In the genomic region with DNA sequence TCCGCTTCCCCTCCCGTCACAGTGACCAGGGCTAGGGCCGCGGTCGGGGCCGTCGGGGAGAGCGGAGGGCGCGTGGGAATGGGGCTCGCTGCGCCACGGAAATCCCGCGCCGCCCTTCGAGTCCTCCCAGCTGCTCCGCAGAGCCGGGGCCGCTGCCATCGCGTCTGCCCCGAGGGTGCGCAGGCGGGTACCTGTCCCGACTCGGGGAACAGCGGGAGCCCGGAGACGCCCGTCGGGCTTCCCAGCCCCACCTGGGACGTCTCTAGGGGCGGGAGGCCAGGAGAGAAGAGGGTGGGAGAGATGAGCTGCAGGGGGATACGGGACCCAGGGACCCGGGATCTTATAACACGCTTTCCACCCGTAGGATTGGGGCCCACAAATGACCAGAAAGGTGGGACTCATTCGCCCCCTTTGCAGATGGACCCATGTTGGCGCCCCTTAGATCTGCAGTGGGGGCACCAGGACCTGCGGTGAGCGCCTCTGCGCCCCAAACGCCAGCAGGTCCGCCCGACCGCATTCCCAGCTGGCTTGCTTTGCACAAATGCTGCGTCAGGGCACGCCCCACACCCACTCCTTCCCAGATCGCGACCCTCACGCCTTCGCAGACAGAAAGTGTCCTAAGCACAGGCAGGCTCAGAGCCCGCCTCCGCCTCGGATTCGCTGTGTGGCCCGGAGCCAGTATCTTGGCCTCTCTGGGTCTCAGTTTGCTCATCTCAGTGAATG, we compare ENCODE assay signal across 14 cellular contexts. TPM values are rescaled to one million over a fixed set of nuclear protein-coding genes. Genes with fewer than 3 reads are reported as not detected.
DNase-seq lines count a peak whose midpoint lies in the region; ATAC-seq lines count a peak whose summit lies in the region.
"Not testable (repeated sequence)": the region's sequence is repeated elsewhere in the genome, so short reads cannot be mapped to it uniquely, and the experiment has no call there.
"Had no signal": no experiment of that assay in that cellular context is flagged by ENCODE, and none has a peak within 500 bp of the region (broad histone marks: within the 10 kb centered on the region; RNA-seq: fewer than 3 reads in every experiment).

No MANE protein-coding gene starts in this region.

- not testable (repeated sequence) for H2BK12ac ChIP-seq in trophoblast cell (ENCODE audit: low read length)

- POLR2A ChIA-PET in activated naive CD8-positive, alpha-beta T cell treated with anti-CD3 and anti-CD28 coated beads, Interleukin-2, amount 10 ng/mL, durations not matched to agents 7 days and 5 days (lab: Charles Lee), result interaction anchor here (1.0 to 1.4 kb wide), 5 partner anchors 61 to 99 kb away, joined by 3 to 12 read pairs (median 7); a partner anchor contains a TSS

- not testable (repeated sequence) for H3K27me3 Mint-ChIP-seq in CD4-positive, CD25-positive, alpha-beta regulatory T cell; activated naive CD8-positive, alpha-beta T cell treated with anti-CD3 and anti-CD28 coated beads, Interleukin-2, amount 10 ng/mL, durations not matched to agents 7 days and 5 days

- H3K23ac ChIP-seq in trophoblast cell (ENCODE audit: low read length), result not testable (repeated sequence)

- H3K4me2 ChIP-seq in trophoblast cell (ENCODE audit: low read length), result not testable (repeated sequence)

- peaks cover 10% of the 10 kb centered on the region for H3K4me1 ChIP-seq in CD4-positive, CD25-positive, alpha-beta regulatory T cell (ENCODE audit: control insufficient read depth, insufficient read depth, low read length, poor library complexity, severe bottlenecking)
- H3K4me1 ChIP-seq in trophoblast cell (ENCODE audit: control insufficient read depth in 1 of 2, insufficient read depth in 2 of 2, low read length in 2 of 2); thymus (ENCODE audit: control insufficient read depth, insufficient read depth, low read length): not testable (repeated sequence)

- H3K4me3 Mint-ChIP-seq in CD4-positive, CD25-positive, alpha-beta regulatory T cell; activated naive CD8-positive, alpha-beta T cell treated with anti-CD3 and anti-CD28 coated beads, Interleukin-2, amount 10 ng/mL, durations not matched to agents 7 days and 5 days: not testable (repeated sequence)

- not testable (repeated sequence) for H3K4ac ChIP-seq in trophoblast cell (ENCODE audit: low read depth, low read length)

- not testable (repeated sequence) for H3K36me3 Mint-ChIP-seq in CD4-positive, CD25-positive, alpha-beta regulatory T cell; activated naive CD8-positive, alpha-beta T cell treated with anti-CD3 and anti-CD28 coated beads, Interleukin-2, amount 10 ng/mL, durations not matched to agents 7 days and 5 days

- not testable (repeated sequence) for H2AK5ac ChIP-seq in trophoblast cell (ENCODE audit: low read length)

- not testable (repeated sequence) for H3K27me3 ChIP-seq in CD4-positive, CD25-positive, alpha-beta regulatory T cell (ENCODE audit: control insufficient read depth, insufficient read depth, low read length); trophoblast cell (ENCODE audit: insufficient read depth, low read length); thymus (ENCODE audit: control insufficient read depth, insufficient read depth)

- not testable (repeated sequence) for DNase-seq in CD4-positive, CD25-positive, alpha-beta regulatory T cell; activated naive CD8-positive, alpha-beta T cell treated with anti-CD3 and anti-CD28 coated beads, Interleukin-2, amount 10 ng/mL, durations not matched to agents 7 days and 5 days; left lobe of liver (ENCODE audit: low spot score); trophoblast cell

- not testable (repeated sequence) for H3K4me1 Mint-ChIP-seq in CD4-positive, CD25-positive, alpha-beta regulatory T cell; activated naive CD8-positive, alpha-beta T cell treated with anti-CD3 and anti-CD28 coated beads, Interleukin-2, amount 10 ng/mL, durations not matched to agents 7 days and 5 days

- not testable (repeated sequence) for H3K79me2 ChIP-seq in trophoblast cell (ENCODE audit: control insufficient read depth, insufficient read depth, low read length, poor library complexity)

- H3K9ac ChIP-seq in trophoblast cell (ENCODE audit: low read length), result not testable (repeated sequence)

- H3K4me3 ChIP-seq in CD4-positive, CD25-positive, alpha-beta regulatory T cell (ENCODE audit: low read depth, low read length); trophoblast cell (ENCODE audit: low read depth, low read length): not testable (repeated sequence)
- peak overlapping the region; percentile 57 for H3K4me3 ChIP-seq in thymus (ENCODE audit: low read length)

- H3K36me3 ChIP-seq in CD4-positive, CD25-positive, alpha-beta regulatory T cell (ENCODE audit: control insufficient read depth, insufficient read depth, low read length); trophoblast cell (ENCODE audit: control insufficient read depth in 1 of 2, insufficient read depth in 2 of 2, low read length in 2 of 2); thymus (ENCODE audit: control insufficient read depth, insufficient read depth): not testable (repeated sequence)

- peak overlapping the region; percentile 3 for H2AFZ ChIP-seq in trophoblast cell (ENCODE audit: insufficient read depth, low read length, poor library complexity)

- H4K91ac ChIP-seq in trophoblast cell (ENCODE audit: low read depth, low read length), result peak overlapping the region; percentile 70

- H4K8ac ChIP-seq in trophoblast cell (ENCODE audit: low read depth, low read length), result not testable (repeated sequence)

- ATAC-seq in CD4-positive, CD25-positive, alpha-beta regulatory T cell (ENCODE audit: low read depth in 2 of 2), result not testable (repeated sequence)
- ATAC-seq in GM21737 (IDR thresholded peaks at IDR 0.05; ENCODE audit: unreplicated experiment), result peak; percentile 8
- ATAC-seq in HG03460 (IDR thresholded peaks at IDR 0.05; ENCODE audit: unreplicated experiment), result peak; percentile 23
- peak; percentile 15 for ATAC-seq in activated naive CD8-positive, alpha-beta T cell treated with anti-CD3 and anti-CD28 coated beads, Interleukin-2, amount 10 ng/mL, durations not matched to agents 7 days and 5 days (ENCODE audit: low read depth)
- ATAC-seq in esophagus mucosa, result peak; percentile 61
- ATAC-seq in left lobe of liver, result peak; percentile 8

- H2BK5ac ChIP-seq in trophoblast cell (ENCODE audit: low read depth, low read length, poor library complexity), result not testable (repeated sequence)

- not testable (repeated sequence) for H3K14ac ChIP-seq in trophoblast cell (ENCODE audit: low read length)

- not testable (repeated sequence) for H4K12ac ChIP-seq in trophoblast cell (ENCODE audit: low read depth, low read length)

- not testable (repeated sequence) for H2BK120ac ChIP-seq in trophoblast cell (ENCODE audit: insufficient read depth, low read length, poor library complexity)

- not testable (repeated sequence) for H3K9me3 Mint-ChIP-seq in CD4-positive, CD25-positive, alpha-beta regulatory T cell; activated naive CD8-positive, alpha-beta T cell treated with anti-CD3 and anti-CD28 coated beads, Interleukin-2, amount 10 ng/mL, durations not matched to agents 7 days and 5 days

- peak overlapping the region; percentile 75 for H3K27ac ChIP-seq in CD4-positive, CD25-positive, alpha-beta regulatory T cell (ENCODE audit: insufficient read depth, low read length, poor library complexity, severe bottlenecking)
- not testable (repeated sequence) for H3K27ac ChIP-seq in trophoblast cell (ENCODE audit: low read depth, low read length)
- peak overlapping the region; percentile 83 for H3K27ac ChIP-seq in thymus (ENCODE audit: low read depth)

- not testable (repeated sequence) for H3K9me3 ChIP-seq in CD4-positive, CD25-positive, alpha-beta regulatory T cell (ENCODE audit: control insufficient read depth in 2 of 2, low read length in 2 of 2); trophoblast cell (ENCODE audit: insufficient read depth, low read depth, low read length); thymus (ENCODE audit: control insufficient read depth)

- H3K79me1 ChIP-seq in trophoblast cell (ENCODE audit: low read length), result not testable (repeated sequence)

- WGBS in trophoblast cell (ENCODE audit: extremely low coverage, insufficient coverage, insufficient read length), result no CpG with 5 or more reads among the region's 58 CpGs
- 2% methylated on average over 23 of the region's 58 CpGs for WGBS in thymus

- H3K27ac Mint-ChIP-seq in CD4-positive, CD25-positive, alpha-beta regulatory T cell; activated naive CD8-positive, alpha-beta T cell treated with anti-CD3 and anti-CD28 coated beads, Interleukin-2, amount 10 ng/mL, durations not matched to agents 7 days and 5 days: not testable (repeated sequence)

- H3K18ac ChIP-seq in trophoblast cell (ENCODE audit: low read length), result not testable (repeated sequence)

RNA-seq across cellular contexts. Expression of a gene that starts 2.9 kb away (rescaled TPM):
- not detected for total RNA-seq in CD4-positive, CD25-positive, alpha-beta regulatory T cell
- not detected for polyA plus RNA-seq in CD4-positive, CD25-positive, alpha-beta regulatory T cell
- not detected for total RNA-seq in activated naive CD8-positive, alpha-beta T cell treated with anti-CD3 and anti-CD28 coated beads, Interleukin-2, amount 10 ng/mL, durations not matched to agents 7 days and 5 days
- total RNA-seq in esophagus mucosa (684 TPM), left lobe of liver (not detected)
- polyA plus RNA-seq in trophoblast cell (2013), result not detected in 2 replicates
- polyA plus RNA-seq in thymus, result 129 TPM
- total RNA-seq: Calu3; H4; lung microvascular endothelial cell; T-helper 2 cell treated with Interferon-gamma antibody and Interleukin-4, amounts not matched to agents 100 ng/mL and 5 ng/mL, for 36 hours; ureter had no signal

RNA-seq across cellular contexts. Expression of a gene that starts 18.6 kb away (rescaled TPM):
- total RNA-seq in CD4-positive, CD25-positive, alpha-beta regulatory T cell, result not detected
- polyA plus RNA-seq in CD4-positive, CD25-positive, alpha-beta regulatory T cell, result not detected
- total RNA-seq in activated naive CD8-positive, alpha-beta T cell treated with anti-CD3 and anti-CD28 coated beads, Interleukin-2, amount 10 ng/mL, durations not matched to agents 7 days and 5 days, result not detected
- total RNA-seq in esophagus mucosa (886 TPM), left lobe of liver (not detected)
- not detected in 2 replicates for polyA plus RNA-seq in trophoblast cell (2013)
- polyA plus RNA-seq in thymus, result 234 TPM
- total RNA-seq: H4; lung microvascular endothelial cell; occipital lobe; T-helper 2 cell treated with Interferon-gamma antibody and Interleukin-4, amounts not matched to agents 100 ng/mL and 5 ng/mL, for 36 hours; ureter had no signal

RNA-seq across cellular contexts. Expression of a gene that starts 26.1 kb away (rescaled TPM):
- 6.1 TPM for total RNA-seq in CD4-positive, CD25-positive, alpha-beta regulatory T cell
- 1 to 10 TPM; 1.0 to 2.6 (median 1.9) TPM for polyA plus RNA-seq in CD4-positive, CD25-positive, alpha-beta regulatory T cell
- total RNA-seq in activated naive CD8-positive, alpha-beta T cell treated with anti-CD3 and anti-CD28 coated beads, Interleukin-2, amount 10 ng/mL, durations not matched to agents 7 days and 5 days, result 10 to 100 TPM; 22.7 to 26.4 TPM
- 2.2 TPM for total RNA-seq in esophagus mucosa
- total RNA-seq in left lobe of liver, result 30.9 TPM
- 11.0 and 11.5 TPM in 2 replicates for polyA plus RNA-seq in trophoblast cell (2013)
- polyA plus RNA-seq in thymus, result 6.5 TPM
- total RNA-seq: H4, occipital lobe had no signal

RNA-seq across cellular contexts. Expression of a gene that starts 42.4 kb away (rescaled TPM):
- total RNA-seq in CD4-positive, CD25-positive, alpha-beta regulatory T cell, result 2.1 TPM
- under 1 TPM in 1 of 4 donors, not detected in 3; 0.10 TPM for polyA plus RNA-seq in CD4-positive, CD25-positive, alpha-beta regulatory T cell
- 1 to 10 TPM; 3.8 to 4.0 TPM for total RNA-seq in activated naive CD8-positive, alpha-beta T cell treated with anti-CD3 and anti-CD28 coated beads, Interleukin-2, amount 10 ng/mL, durations not matched to agents 7 days and 5 days
- total RNA-seq in esophagus mucosa, result 0.40 TPM
- total RNA-seq in left lobe of liver, result 102 TPM
- polyA plus RNA-seq in trophoblast cell (2013), result 0.10 and 0.19 TPM in 2 replicates
- 6.8 TPM for polyA plus RNA-seq in thymus
- total RNA-seq: lung microvascular endothelial cell had no signal

Comparison
In these comparisons a context has a peak if more than half of its experiments do, and no peak if none do; other contexts are left out.
1. RNA of a gene that starts 2.9 kb away (total RNA-seq): 684 TPM in esophagus mucosa (single experiment); not detected in CD4-positive, CD25-positive, alpha-beta regulatory T cell (single experiment), not detected in activated naive CD8-positive, alpha-beta T cell treated with anti-CD3 and anti-CD28 coated beads, Interleukin-2, amount 10 ng/mL, durations not matched to agents 7 days and 5 days and not detected in left lobe of liver (single experiment); every median in the first group is over 100 times any median in the second.
2. RNA of a gene that starts 18.6 kb away (total RNA-seq): 886 TPM in esophagus mucosa (single experiment); not detected in CD4-positive, CD25-positive, alpha-beta regulatory T cell (single experiment), not detected in activated naive CD8-positive, alpha-beta T cell treated with anti-CD3 and anti-CD28 coated beads, Interleukin-2, amount 10 ng/mL, durations not matched to agents 7 days and 5 days and not detected in left lobe of liver (single experiment); every median in the first group is over 100 times any median in the second.